ENCODE assay signal across 32 cellular contexts in genomic region chr2:142965464-142965863, GRCh38.
DNase-seq lines count a peak whose midpoint lies in the region; ATAC-seq, FAIRE-seq and TF ChIP-seq lines count a peak whose summit lies in the region.
"Had no signal": no experiment of that assay in that cellular context is flagged by ENCODE, and none has a peak within 500 bp of the region (broad histone marks: within the 10 kb centered on the region; RNA-seq: fewer than 3 reads in every experiment).

No MANE protein-coding gene starts in this region.

- no peaks in the 10 kb centered on the region for H3K27me3 ChIP-seq in osteoblast (ENCODE audit: insufficient read depth, low read length)
- H3K27me3 ChIP-seq: pancreas, sigmoid colon, tibial artery had no signal

- ATAC-seq in HG02870 (IDR thresholded peaks at IDR 0.05; ENCODE audit: unreplicated experiment) (no peak), HG02588 (IDR thresholded peaks at IDR 0.05; ENCODE audit: unreplicated experiment) (no peak), GM18502 (IDR thresholded peaks at IDR 0.05; ENCODE audit: poor library complexity, unreplicated experiment) (no peak)
- ATAC-seq: GM12878; natural killer cell; pancreas; stimulated activated memory B cell treated with anti-CD40 and anti-IgM and Interleukin-4, amounts not matched to agents 10 μg/mL and 1 μg/mL and 100 μg/mL, for 72 hours had no signal

- H3K4me2 ChIP-seq in osteoblast (ENCODE audit: insufficient read depth, low read length): no peak overlapping the region

- TF ChIP-seq POLR2A in H54 (IDR thresholded peaks at IDR 0.05; ENCODE audit: low read depth, low read length): no peak

- H3K36me3 ChIP-seq in osteoblast (ENCODE audit: insufficient read depth, low read length): no peaks in the 10 kb centered on the region
- H3K36me3 ChIP-seq: pancreas, sigmoid colon, tibial artery had no signal

- no peak for FAIRE-seq in H54 (lab: Jason Lieb, UNC)
- FAIRE-seq: colon, frontal cortex, GM12878, keratinocyte, pancreas, RCC 7860 had no signal

- no peaks in the 10 kb centered on the region for H3K79me2 ChIP-seq in osteoblast (ENCODE audit: insufficient read depth, low read length)

- no peaks in the 10 kb centered on the region for H4K20me1 ChIP-seq in osteoblast (ENCODE audit: insufficient read depth, low read length)

- H3K27ac ChIP-seq in osteoblast (ENCODE audit: low read depth, low read length): no peak overlapping the region
- H3K27ac ChIP-seq: pancreas, sigmoid colon, SK-N-MC, tibial artery had no signal

- peak; percentile 40 for DNase-seq in EL
- peak; percentile 78 for DNase-seq in amniotic epithelial cell (ENCODE audit: low read depth)
- DNase-seq in fibroblast of mammary gland (ENCODE audit: low read depth): peak; percentile 60
- DNase-seq in osteoblast (ENCODE audit: insufficient read length, low spot score, missing footprints): peak; percentile 36
- no peak for DNase-seq in H54 (ENCODE audit: insufficient read length, low spot score)
- DNase-seq: activated B cell treated with CpG ODN at 0.5 μM for 24 hours; activated CD4-positive, alpha-beta memory T cell treated with anti-CD3 and anti-CD28 coated beads for 36 hours; activated naive CD4-positive, alpha-beta T cell treated with anti-CD3 and anti-CD28 coated beads for 36 hours; CD4-positive, alpha-beta T cell; DMS153; hypothalamus; KBM-7; MV-4-11; natural killer cell; NCI-H1930; NCI-H446 treated with DMSO at 0.1 percent for 48 hours; NK-92 treated with Interleukin-12 subunit alpha and Interleukin-12 subunit beta, amount 100 ng/mL, for 24 hours; pancreas; sigmoid colon; T-helper 9 cell; tibial artery had no signal

- H3K9me3 ChIP-seq in osteoblast (ENCODE audit: low read depth, low read length): no peaks in the 10 kb centered on the region
- H3K9me3 ChIP-seq: pancreas, sigmoid colon, tibial artery had no signal

- H3K4me1 ChIP-seq in osteoblast (ENCODE audit: insufficient read depth, low read length): peaks cover 5% of the 10 kb centered on the region
- H3K4me1 ChIP-seq: pancreas, sigmoid colon, tibial artery had no signal

- H3K4me3 ChIP-seq in fibroblast of mammary gland (ENCODE audit: control insufficient read depth, low read depth, low read length) (no peak overlapping the region), osteoblast (ENCODE audit: insufficient read depth, low read length) (no peak overlapping the region)
- H3K4me3 ChIP-seq: GM12878, lung, pancreas, sigmoid colon, SK-N-MC, tibial artery had no signal

- no peak for TF ChIP-seq CTCF in fibroblast of mammary gland (conservative IDR thresholded peaks at IDR 0.05; ENCODE audit: control insufficient read depth, insufficient read depth, low read depth, low read length)
- no peak for TF ChIP-seq CTCF in osteoblast (IDR thresholded peaks at IDR 0.05; ENCODE audit: extremely low read depth, low read depth, low read length)

- H2AFZ ChIP-seq in osteoblast (ENCODE audit: low read length): no peak overlapping the region
